ENCODE assay signal across 14 cellular contexts in the genomic region with DNA sequence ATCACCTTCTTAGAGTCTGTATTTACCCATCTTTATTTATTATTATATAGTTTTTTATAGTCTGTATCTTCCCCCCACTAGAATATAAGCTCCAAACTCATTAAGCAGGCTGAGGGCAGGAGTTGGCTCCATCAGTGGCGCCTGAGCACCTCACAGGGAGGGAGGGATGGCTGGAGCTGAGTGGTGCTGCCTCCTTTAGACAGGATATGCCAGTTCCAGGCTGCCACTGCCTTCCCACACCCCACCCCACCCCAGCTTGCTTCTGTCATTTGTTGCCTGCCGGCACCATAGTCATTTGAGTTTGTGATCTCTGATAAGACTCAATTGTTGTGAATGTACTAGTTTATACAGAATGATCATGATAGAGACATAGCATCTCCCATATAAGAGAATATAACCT.
DNase-seq lines count a peak whose midpoint lies in the region; ATAC-seq and TF ChIP-seq lines count a peak whose summit lies in the region.
"Had no signal": no experiment of that assay in that cellular context is flagged by ENCODE, and none has a peak within 500 bp of the region (broad histone marks: within the 10 kb centered on the region; RNA-seq: fewer than 3 reads in every experiment).

No MANE protein-coding gene starts in this region.

- H3K4me1 ChIP-seq in lower lobe of right lung (peaks cover 51% of the 10 kb centered on the region), thyroid gland (peaks cover 56 to 74% of the 10 kb centered on the region in 2 donors)

- no peaks in the 10 kb centered on the region for H3K9me3 ChIP-seq in lower lobe of right lung
- no peaks in the 10 kb centered on the region for H3K9me3 ChIP-seq in thyroid gland
- H3K9me3 ChIP-seq: suprapubic skin had no signal

- ATAC-seq in activated naive CD8-positive, alpha-beta T cell treated with anti-CD3 and anti-CD28 coated beads, Interleukin-2, amount 10 ng/mL, durations not matched to agents 7 days and 5 days (ENCODE audit: low read depth) = no peak
- no peak for ATAC-seq in lower lobe of right lung
- ATAC-seq in GM18498 (IDR thresholded peaks at IDR 0.05; ENCODE audit: unreplicated experiment) = no peak

- WGBS in thyroid gland, 2 donors = 65 to 100% methylated on average over 2 of the region's 2 CpGs

- peak overlapping the region; percentile 83 for H3K27ac ChIP-seq in lower lobe of right lung
- H3K27ac ChIP-seq in thyroid gland = peak overlapping the region; percentile 97 to 100 (median 98)

- H3K4me3 ChIP-seq in lower lobe of right lung (no peak overlapping the region), thyroid gland (replicated peaks in 1 of 3) (no peak overlapping the region)
- H3K4me3 ChIP-seq: suprapubic skin had no signal

- no peak for TF ChIP-seq CTCF in lower lobe of right lung (IDR thresholded peaks at IDR 0.05)
- no peak for TF ChIP-seq CTCF in thyroid gland (IDR thresholded peaks at IDR 0.05)

- POLR2A ChIA-PET in activated naive CD8-positive, alpha-beta T cell treated with anti-CD3 and anti-CD28 coated beads, Interleukin-2, amount 10 ng/mL, durations not matched to agents 7 days and 5 days (lab: Charles Lee) = interaction anchor here (0.6 kb wide), 1 partner anchor 11 kb away, joined by 5 read pairs; no protein-coding TSS in a partner anchor

- no peaks in the 10 kb centered on the region for H3K27me3 Mint-ChIP-seq in activated naive CD4-positive, alpha-beta T cell treated with anti-CD3 and anti-CD28 coated beads, Interleukin-2, amount 50 U/mL, for 24 hours
- H3K27me3 Mint-ChIP-seq in activated naive CD8-positive, alpha-beta T cell treated with anti-CD3 and anti-CD28 coated beads, Interleukin-2, amount 10 ng/mL, durations not matched to agents 7 days and 5 days = no peaks in the 10 kb centered on the region
- H3K27me3 Mint-ChIP-seq: activated CD4-positive, alpha-beta T cell treated with anti-CD3 and anti-CD28 coated beads, Interleukin-2, amount 10 ng/mL, durations not matched to agents 7 days and 5 days had no signal

- H3K27me3 ChIP-seq in lower lobe of right lung (ENCODE audit: low read depth) (no peaks in the 10 kb centered on the region), thyroid gland (no peaks in the 10 kb centered on the region)
- H3K27me3 ChIP-seq: suprapubic skin had no signal

- H3K9me3 Mint-ChIP-seq in activated naive CD4-positive, alpha-beta T cell treated with anti-CD3 and anti-CD28 coated beads, Interleukin-2, amount 50 U/mL, for 24 hours = no peaks in the 10 kb centered on the region
- H3K9me3 Mint-ChIP-seq in activated naive CD8-positive, alpha-beta T cell treated with anti-CD3 and anti-CD28 coated beads, Interleukin-2, amount 10 ng/mL, durations not matched to agents 7 days and 5 days = no peaks in the 10 kb centered on the region
- H3K9me3 Mint-ChIP-seq: activated CD4-positive, alpha-beta T cell treated with anti-CD3 and anti-CD28 coated beads, Interleukin-2, amount 10 ng/mL, durations not matched to agents 7 days and 5 days had no signal

- no peak overlapping the region for H3K4me3 Mint-ChIP-seq in activated naive CD4-positive, alpha-beta T cell treated with anti-CD3 and anti-CD28 coated beads, Interleukin-2, amount 50 U/mL, for 24 hours
- no peak overlapping the region for H3K4me3 Mint-ChIP-seq in activated naive CD8-positive, alpha-beta T cell treated with anti-CD3 and anti-CD28 coated beads, Interleukin-2, amount 10 ng/mL, durations not matched to agents 7 days and 5 days
- H3K4me3 Mint-ChIP-seq: activated CD4-positive, alpha-beta T cell treated with anti-CD3 and anti-CD28 coated beads, Interleukin-2, amount 10 ng/mL, durations not matched to agents 7 days and 5 days had no signal

- intact Hi-C loops in lower lobe of right lung (cut with DNase I) (no loop called here), thyroid gland (cut with DNase I) (no loop called here)

- H3K36me3 ChIP-seq in lower lobe of right lung (peaks cover 71% of the 10 kb centered on the region), thyroid gland (peaks cover 3 to 17% of the 10 kb centered on the region in 2 donors)

- no peak for DNase-seq in activated naive CD4-positive, alpha-beta T cell treated with anti-CD3 and anti-CD28 coated beads, Interleukin-2, amount 50 U/mL, for 16 hours
- DNase-seq in activated naive CD8-positive, alpha-beta T cell treated with anti-CD3 and anti-CD28 coated beads, Interleukin-2, amount 10 ng/mL, durations not matched to agents 7 days and 5 days = no peak
- DNase-seq in lower lobe of right lung (no peak), thyroid gland (peak; percentile 29 to 32), NCI-H82 (lab: John Stamatoyannopoulos, UW) (no peak), KG1 (lab: John Stamatoyannopoulos, UW) (no peak)
- DNase-seq: activated CD4-positive, alpha-beta T cell treated with anti-CD3 and anti-CD28 coated beads, Interleukin-2, amount 10 ng/mL, durations not matched to agents 7 days and 5 days; activated effector memory CD4-positive, alpha-beta T cell treated with anti-CD3 and anti-CD28 coated beads, Interleukin-2, amount 50 U/mL, for 16 hours; caudate nucleus; kidney; NCI-H1048 had no signal

- TF ChIP-seq POLR2A in thyroid gland (IDR thresholded peaks at IDR 0.05) = no peak

- peaks cover 92% of the 10 kb centered on the region for H3K4me1 Mint-ChIP-seq in activated naive CD4-positive, alpha-beta T cell treated with anti-CD3 and anti-CD28 coated beads, Interleukin-2, amount 50 U/mL, for 24 hours
- H3K4me1 Mint-ChIP-seq in activated naive CD8-positive, alpha-beta T cell treated with anti-CD3 and anti-CD28 coated beads, Interleukin-2, amount 10 ng/mL, durations not matched to agents 7 days and 5 days = peaks cover 46% of the 10 kb centered on the region

- peaks cover 27% of the 10 kb centered on the region for H3K36me3 Mint-ChIP-seq in activated naive CD4-positive, alpha-beta T cell treated with anti-CD3 and anti-CD28 coated beads, Interleukin-2, amount 50 U/mL, for 24 hours
- H3K36me3 Mint-ChIP-seq in activated naive CD8-positive, alpha-beta T cell treated with anti-CD3 and anti-CD28 coated beads, Interleukin-2, amount 10 ng/mL, durations not matched to agents 7 days and 5 days = peaks cover 41% of the 10 kb centered on the region

- H3K27ac Mint-ChIP-seq in activated naive CD4-positive, alpha-beta T cell treated with anti-CD3 and anti-CD28 coated beads, Interleukin-2, amount 50 U/mL, for 24 hours = peak overlapping the region; percentile 100
- peak overlapping the region; percentile 23 for H3K27ac Mint-ChIP-seq in activated naive CD8-positive, alpha-beta T cell treated with anti-CD3 and anti-CD28 coated beads, Interleukin-2, amount 10 ng/mL, durations not matched to agents 7 days and 5 days

Comparison
In these comparisons a context has a peak if more than half of its experiments do, and no peak if none do; other contexts are left out.
1. DNase-seq: peak in thyroid gland (2 of 2); none in activated naive CD4-positive, alpha-beta T cell treated with anti-CD3 and anti-CD28 coated beads, Interleukin-2, amount 50 U/mL, for 16 hours (single experiment), activated naive CD8-positive, alpha-beta T cell treated with anti-CD3 and anti-CD28 coated beads, Interleukin-2, amount 10 ng/mL, durations not matched to agents 7 days and 5 days (single experiment), lower lobe of right lung (single experiment), NCI-H82 (single experiment) and KG1 (single experiment).